ENCODE assay signal across 1 cellular context in the genomic region with DNA sequence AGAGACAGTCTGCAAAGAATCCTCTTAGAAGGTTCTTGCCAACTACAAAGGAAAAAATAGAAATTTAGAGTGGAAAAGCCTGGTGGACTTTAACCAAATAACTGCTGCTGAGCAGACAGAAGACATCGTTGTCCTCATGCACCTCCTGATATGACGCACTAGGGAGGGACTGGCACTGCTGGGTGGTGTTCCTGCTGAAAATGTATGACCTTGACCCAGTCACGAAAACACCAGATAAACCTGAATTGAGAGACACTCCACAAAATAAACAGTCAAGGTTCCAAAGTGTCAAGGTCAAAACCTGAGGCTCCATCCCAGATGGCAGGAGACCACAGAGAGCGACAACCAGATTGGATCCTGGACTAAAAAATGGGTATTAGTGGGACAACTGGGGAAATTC.
TF ChIP-seq lines count a peak whose summit lies in the region.

No MANE protein-coding gene starts in this region.

TF ChIP-seq in liver, 16 proteins besides CTCF, POLR2A, EP300 and RAD21 (continued from another document):
- TF ChIP-seq TAF1 (conservative IDR thresholded peaks at IDR 0.05): no peak
- peak; percentile 84 for TF ChIP-seq HNF4G (IDR thresholded peaks at IDR 0.05)
- peak; percentile 63 for TF ChIP-seq YY1 (IDR thresholded peaks at IDR 0.05)
- peak; percentile 96 to 98 for TF ChIP-seq HNF4A (conservative IDR thresholded peaks at IDR 0.05)
- TF ChIP-seq GABPA (IDR thresholded peaks at IDR 0.05 in 1 of 2, conservative IDR thresholded peaks at IDR 0.05 in 1 of 2): peak in 1 of 2 donors; percentile 52
